Comparison of ENCODE assay signal across 9 cellular contexts in genomic region chr4:36189511-36190226, GRCh38. TPM values are rescaled to one million over a fixed set of nuclear protein-coding genes. Genes with fewer than 3 reads are reported as not detected.
DNase-seq lines count a peak whose midpoint lies in the region; ATAC-seq, FAIRE-seq and TF ChIP-seq lines count a peak whose summit lies in the region.
"Had no signal": no experiment of that assay in that cellular context is flagged by ENCODE, and none has a peak within 500 bp of the region (broad histone marks: within the 10 kb centered on the region; RNA-seq: fewer than 3 reads in every experiment).

No MANE protein-coding gene starts in this region.

- CTCF ChIA-PET in GM12878 (lab: Yijun Ruan, JAX) = interaction anchor here (0.6 to 2.0 kb wide), 8 partner anchors 10 to 1201 kb away, joined by 3 to 9 read pairs (median 3); no protein-coding TSS in a partner anchor

- intact Hi-C loops in GM12878 (cut with micrococcal nuclease; ENCODE audit: unreplicated experiment) = loop anchor here (5.0 kb wide), 1 partner anchor 208 kb away; no protein-coding TSS in a partner anchor

- 0 out of 2 replicates have a peak overlapping the region, but pooled peaks have one; percentile 44 for H3K4me2 ChIP-seq in GM12878 (ENCODE audit: control insufficient read depth, insufficient read depth)

- no peak overlapping the region for H3K4me3 ChIP-seq in GM12878

- ATAC-seq in HG03378 (IDR thresholded peaks at IDR 0.05; ENCODE audit: unreplicated experiment) (peak; percentile 92), GM12878 (peak; percentile 94), GM21717 (IDR thresholded peaks at IDR 0.05; ENCODE audit: unreplicated experiment) (no peak)

- H4K20me1 ChIP-seq in GM12878 (ENCODE audit: control insufficient read depth, insufficient read depth) = no peaks in the 10 kb centered on the region

- no peak overlapping the region for H3K9ac ChIP-seq in GM12878 (ENCODE audit: control insufficient read depth, insufficient read depth, low read length)

- H2AFZ ChIP-seq in GM12878 (ENCODE audit: control insufficient read depth, low read depth, low read length) = no peak overlapping the region

- no peaks in the 10 kb centered on the region for H3K79me2 ChIP-seq in GM12878 (ENCODE audit: control insufficient read depth, insufficient read depth, low read length)

- DNase-seq in GM12891 (ENCODE audit: insufficient read length, low spot score) (no peak), GM20000 (ENCODE audit: low spot score) (peak; percentile 30), GM12878 (ENCODE audit: low read depth, low spot score) (peak; percentile 56), GM03348 (ENCODE audit: low spot score) (no peak), GOT3 (lab: John Stamatoyannopoulos, UW) (no peak), T-helper 9 cell (no peak)

- SMC1A ChIA-PET in GM12878 (lab: Charles Lee; ENCODE audit: uncharacterized antibody, unreplicated experiment) = interaction anchor here (0.6 to 5.4 kb wide), 16 partner anchors 8 to 697 kb away, joined by 3 to 32 read pairs (median 4); partner anchors contain the start of genes ARAP2 and DTHD1

- peaks cover 4% of the 10 kb centered on the region; the same call in 1 of the 2 replicates for H3K4me1 ChIP-seq in GM12878 (ENCODE audit: control insufficient read depth, insufficient read depth, low read length)

- no peak for TF ChIP-seq RAD21 in GM12878 (IDR thresholded peaks at IDR 0.05; ENCODE audit: insufficient read depth, low read depth, low read length)

- RAD21 ChIA-PET in GM12878 (lab: Charles Lee; ENCODE audit: unreplicated experiment) = interaction anchor here (1.0 to 2.0 kb wide), 10 partner anchors 12 to 210 kb away, joined by 3 to 10 read pairs (median 4); partner anchors contain the start of gene ARAP2

- TF ChIP-seq CTCF in GM20000 (IDR thresholded peaks at IDR 0.05; ENCODE audit: extremely low read depth, missing control alignments) (no peak), GM12878 (IDR thresholded peaks at IDR 0.05 in 2 of 3, conservative IDR thresholded peaks at IDR 0.05 in 1 of 3; ENCODE audit: control insufficient read depth in 2 of 3, extremely low read depth in 1 of 3, insufficient read depth in 1 of 3, low read depth in 3 of 3, low read length in 3 of 3) (no peak)

- no peaks in the 10 kb centered on the region for H3K27me3 ChIP-seq in GM12878 (replicated peaks in 1 of 2; ENCODE audit: control insufficient read depth in 2 of 2, insufficient read depth in 2 of 2, low read length in 1 of 2)

- 1% methylated on average over 3 of the region's 3 CpGs for WGBS in GM12878 (ENCODE audit: insufficient coverage, insufficient replicate concordance, low lambda C conversion rate, missing lambda C conversion rate)

- H3K27ac ChIP-seq in GM12878 (ENCODE audit: control insufficient read depth, insufficient read depth) = no peak overlapping the region; the same call in 1 of the 2 replicates

- BruUV-seq in GM12878 (replicated peaks; lab: Mats Ljungman, UMichigan) = no TSS peak

- in situ Hi-C loops in GM12878 (cut with MboI) = loop anchor here (25.0 kb wide), 1 partner anchor 1198 kb away; no protein-coding TSS in a partner anchor

- peak; percentile 17 to 47; a peak in 1 of 4 replicates for TF ChIP-seq EP300 in GM12878 (IDR thresholded peaks at IDR 0.05; ENCODE audit: borderline replicate concordance in 1 of 2, control insufficient read depth in 1 of 2, low read depth in 2 of 2, low read length in 2 of 2)

- H3K36me3 ChIP-seq in GM12878 (ENCODE audit: control insufficient read depth in 2 of 2, insufficient read depth in 2 of 2, low read length in 1 of 2) = 0 out of 4 replicates have a peak, but pooled peaks cover 0 to 2% of the 10 kb centered on the region in 2 experiments

- POLR2A ChIA-PET in GM12878 (lab: Charles Lee) = no interaction called here

- peak; percentile 90 for FAIRE-seq in GM12891 (lab: Jason Lieb, UNC)
- peak; percentile 41 for FAIRE-seq in GM12878 (lab: Jason Lieb, UNC)
- FAIRE-seq: TTC549 had no signal

- TF ChIP-seq POLR2A in GM12891 (IDR thresholded peaks at IDR 0.05; ENCODE audit: low read depth, low read length) = no peak
- TF ChIP-seq POLR2A in GM12878 (IDR thresholded peaks at IDR 0.05; ENCODE audit: low read depth, low read length) = no peak

- no peaks in the 10 kb centered on the region for H3K9me3 ChIP-seq in GM12878 (replicated peaks; ENCODE audit: control insufficient read depth, insufficient read depth, low read length)

TF ChIP-seq in GM12891, 5 proteins besides CTCF, POLR2A, EP300 and RAD21:
- TF ChIP-seq SPI1 (IDR thresholded peaks at IDR 0.05; ENCODE audit: low read depth, low read length) (no peak), TAF1 (IDR thresholded peaks at IDR 0.05; ENCODE audit: low read depth, low read length) (no peak), PAX5 (IDR thresholded peaks at IDR 0.05; ENCODE audit: insufficient read depth, low read length, severe bottlenecking) (no peak), POU2F2 (IDR thresholded peaks at IDR 0.05; ENCODE audit: low read depth, low read length) (0 out of 2 replicates have a peak, but pooled peaks have one; percentile 19)

TF ChIP-seq in GM12878, 131 proteins besides CTCF, POLR2A, EP300 and RAD21 (continues in another document):
- no peak for TF ChIP-seq KDM1A (IDR thresholded peaks at IDR 0.05; ENCODE audit: borderline replicate concordance)
- no peak for TF ChIP-seq TBL1XR1 (IDR thresholded peaks at IDR 0.05; ENCODE audit: low read depth, low read length)
- TF ChIP-seq IKZF1 (conservative IDR thresholded peaks at IDR 0.05) = peak; percentile 49; the same call in 1 of the 2 replicates
- no peak for TF ChIP-seq ZNF24 (IDR thresholded peaks at IDR 0.05)
- TF ChIP-seq ETV6 (conservative IDR thresholded peaks at IDR 0.05 in 1 of 2, IDR thresholded peaks at IDR 0.05 in 1 of 2; ENCODE audit: borderline replicate concordance in 1 of 2, low read depth in 1 of 2) = no peak
- TF ChIP-seq PAX5 (IDR thresholded peaks at IDR 0.05; ENCODE audit: borderline replicate concordance, low read depth, low read length) = 0 out of 2 replicates have a peak, but pooled peaks have one; percentile 27
- TF ChIP-seq NR2F1 (conservative IDR thresholded peaks at IDR 0.05) = peak; percentile 91
- TF ChIP-seq MEF2B (IDR thresholded peaks at IDR 0.05; ENCODE audit: partially characterized antibody, poor library complexity, severe bottlenecking) = peak; percentile 43
- TF ChIP-seq TCF7 (IDR thresholded peaks at IDR 0.05; ENCODE audit: borderline replicate concordance) = no peak
- no peak for TF ChIP-seq ZNF217 (IDR thresholded peaks at IDR 0.05)
- TF ChIP-seq NBN (IDR thresholded peaks at IDR 0.05) = no peak
- TF ChIP-seq, protein P1, sequence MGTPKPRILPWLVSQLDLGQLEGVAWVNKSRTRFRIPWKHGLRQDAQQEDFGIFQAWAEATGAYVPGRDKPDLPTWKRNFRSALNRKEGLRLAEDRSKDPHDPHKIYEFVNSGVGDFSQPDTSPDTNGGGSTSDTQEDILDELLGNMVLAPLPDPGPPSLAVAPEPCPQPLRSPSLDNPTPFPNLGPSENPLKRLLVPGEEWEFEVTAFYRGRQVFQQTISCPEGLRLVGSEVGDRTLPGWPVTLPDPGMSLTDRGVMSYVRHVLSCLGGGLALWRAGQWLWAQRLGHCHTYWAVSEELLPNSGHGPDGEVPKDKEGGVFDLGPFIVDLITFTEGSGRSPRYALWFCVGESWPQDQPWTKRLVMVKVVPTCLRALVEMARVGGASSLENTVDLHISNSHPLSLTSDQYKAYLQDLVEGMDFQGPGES (IDR thresholded peaks at IDR 0.05) = no peak
- TF ChIP-seq SREBF2 (IDR thresholded peaks at IDR 0.05; ENCODE audit: low read length) = no peak
- TF ChIP-seq CHD2 (IDR thresholded peaks at IDR 0.05; ENCODE audit: borderline replicate concordance, low read depth, low read length) = 0 out of 2 replicates have a peak, but pooled peaks have one; percentile 12
- no peak for TF ChIP-seq MYB (IDR thresholded peaks at IDR 0.05; ENCODE audit: borderline replicate concordance, low read depth, low read length)

RNA-seq across cellular contexts. Expression of gene ARAP2, which starts 54.6 kb away (rescaled TPM):
- 8.5 TPM for polyA plus RNA-seq in GM12891 (2012; ENCODE audit: low read depth, missing spikeins)
- 244 and 250 TPM in 2 replicates for total RNA-seq in GM12878 (2013; cell fraction: nucleolus; rRNA removed)
- total RNA-seq in GM12878 (2014; rRNA removed) (32.9 and 40.7 TPM in 2 replicates), GM12878 (2014; rRNA removed; fragmentation: Illumina TruSeq; extraction: Trizol) (36.1 and 36.7 TPM in 2 replicates), GM12878 (2021) (28.3 and 32.0 TPM in 2 replicates)
- 5.7 TPM for polyA plus RNA-seq in GM12878 (2011; ENCODE audit: low read depth)
- polyA plus RNA-seq in GM12878 (2011; rRNA removed) (12.1 and 19.1 TPM in 2 replicates), GM12878 (2014; fragmentation: Illumina TruSeq; extraction: Trizol) (18.2 and 24.6 TPM in 2 replicates), GM12878 (2014; fragmentation: Nextera tagmentation; extraction: Ambion mirVana) (1 to 10 TPM; 5.4 to 5.7 TPM), GM12878 (2014; rRNA removed) (9.4 and 11.5 TPM in 2 replicates), GM12878 (2016; fragmentation: Nextera tagmentation; extraction: Ambion mirVana) (10 to 100 TPM in 1 of 2 experiments, 1 to 10 TPM in 1; 8.0 to 12.3 TPM)
- 3.0 and 4.1 TPM in 2 replicates for polyA plus RNA-seq in GM12878 (2011; cell fraction: cytosol; rRNA removed)
- polyA plus RNA-seq in GM12878 (2011; cell fraction: nucleus; rRNA removed) = 14.8 and 17.4 TPM in 2 replicates
- polyA plus RNA-seq in GM12878 (2012) = 9.5 and 11.7 TPM in 2 replicates
- 28.9 and 52.4 TPM in 2 replicates for polyA minus RNA-seq in GM12878 (2011; rRNA and poly(A)+ RNA removed)
- polyA minus RNA-seq in GM12878 (2011; cell fraction: cytosol; rRNA and poly(A)+ RNA removed) = 5.1 and 12.1 TPM in 2 replicates
- 57.2 and 74.5 TPM in 2 replicates for polyA minus RNA-seq in GM12878 (2011; cell fraction: nucleus; rRNA and poly(A)+ RNA removed)

Comparison
In these comparisons a context has a peak if more than half of its experiments do, and no peak if none do; other contexts are left out.
1. DNase-seq: peak in GM20000 (single experiment) and GM12878 (single experiment); none in GM12891 (single experiment), GM03348 (single experiment), GOT3 (single experiment) and T-helper 9 cell (single experiment).